In the genomic region with DNA sequence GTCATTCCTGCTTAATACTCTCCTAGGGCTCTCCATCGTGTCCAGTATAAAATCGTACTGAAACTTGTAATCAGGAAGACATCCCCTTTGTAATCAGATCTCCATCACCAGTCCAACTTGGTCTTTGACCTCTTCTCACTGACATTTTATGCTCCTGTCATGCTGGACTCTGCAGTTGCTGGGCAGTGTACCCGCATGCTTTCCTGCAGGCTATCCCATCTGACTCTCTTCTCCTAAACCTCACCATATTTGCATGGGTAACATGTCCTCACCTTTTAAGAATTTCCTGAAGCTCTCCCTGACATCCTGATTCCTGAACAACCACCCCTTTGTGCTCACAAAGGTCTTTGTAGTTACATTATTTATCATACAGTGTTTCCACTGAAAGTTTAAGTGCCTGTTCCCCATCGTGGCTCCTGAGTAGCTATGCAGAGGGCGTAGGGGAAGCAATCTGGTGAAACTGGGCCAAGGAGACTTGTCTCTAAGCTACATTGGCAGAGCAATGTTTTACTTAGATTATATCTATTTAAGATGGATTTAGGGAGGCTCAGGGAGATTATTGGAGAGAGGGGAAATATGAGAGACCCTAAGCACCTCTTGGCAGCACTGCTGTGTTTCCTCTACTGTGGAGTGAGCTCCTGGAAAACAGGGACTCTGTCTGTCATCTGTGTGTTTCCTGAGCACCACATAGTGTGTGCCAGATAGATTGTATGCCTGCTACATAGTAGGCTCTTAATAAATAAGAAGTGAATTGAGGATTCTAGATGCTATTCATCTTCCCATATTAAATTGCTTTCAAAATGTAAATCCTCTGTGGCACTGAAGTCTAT, we compare ENCODE assay signal across 25 cellular contexts.
A peak's percentile ranks its signal among the peaks of the same experiment; 100 is the strongest.
DNase-seq lines count a peak whose midpoint lies in the region; ATAC-seq and TF ChIP-seq lines count a peak whose summit lies in the region.
"Had no signal": no experiment of that assay in that cellular context is flagged by ENCODE, and none has a peak within 500 bp of the region (broad histone marks: within the 10 kb centered on the region; RNA-seq: fewer than 3 reads in every experiment).

No MANE protein-coding gene starts in this region.

- TF ChIP-seq CTCF in WERI-Rb-1 (IDR thresholded peaks at IDR 0.05; ENCODE audit: low read depth, low read length) = no peak
- TF ChIP-seq CTCF in retinal pigment epithelial cell (conservative IDR thresholded peaks at IDR 0.05; ENCODE audit: low read depth, low read length) = no peak
- no peak for TF ChIP-seq CTCF in progenitor cell of endocrine pancreas (IDR thresholded peaks at IDR 0.05; ENCODE audit: unreplicated experiment)

- H3K4me1 Mint-ChIP-seq in progenitor cell of endocrine pancreas (ENCODE audit: low read depth) = no peaks in the 10 kb centered on the region

- H3K4me3 Mint-ChIP-seq in progenitor cell of endocrine pancreas (ENCODE audit: low read depth) = no peak overlapping the region
- H3K4me3 Mint-ChIP-seq: activated T-cell treated with anti-CD3 and anti-CD28 coated beads, Interleukin-2, amount 50 U/mL, for 24 hours had no signal

- intact Hi-C loops in right cardiac atrium (cut with DNase I) = no loop called here

- H3K36me3 ChIP-seq in WERI-Rb-1 = no peaks in the 10 kb centered on the region
- H3K36me3 ChIP-seq: gastrocnemius medialis, Peyer's patch had no signal

- H3K27me3 Mint-ChIP-seq in progenitor cell of endocrine pancreas = no peaks in the 10 kb centered on the region

- no peaks in the 10 kb centered on the region for H3K36me3 Mint-ChIP-seq in progenitor cell of endocrine pancreas (ENCODE audit: insufficient read depth)

- H3K27me3 ChIP-seq in WERI-Rb-1 (ENCODE audit: insufficient read depth, low read depth, severe bottlenecking) (no peaks in the 10 kb centered on the region), right cardiac atrium (ENCODE audit: control insufficient read depth, insufficient read depth) (no peaks in the 10 kb centered on the region)
- H3K27me3 ChIP-seq: body of pancreas, gastrocnemius medialis, Peyer's patch had no signal

- ATAC-seq in right cardiac atrium = peak; percentile 40 to 48
- ATAC-seq: body of pancreas, esophagus mucosa, gastrocnemius medialis, HCT116 had no signal

- no peaks in the 10 kb centered on the region for H3K9me3 Mint-ChIP-seq in progenitor cell of endocrine pancreas (ENCODE audit: low read depth)
- H3K9me3 Mint-ChIP-seq: activated T-cell treated with anti-CD3 and anti-CD28 coated beads, Interleukin-2, amount 50 U/mL, for 24 hours had no signal

- no peak overlapping the region for H3K4me3 ChIP-seq in WERI-Rb-1 (ENCODE audit: low read depth, low read length)
- H3K4me3 ChIP-seq in right cardiac atrium (ENCODE audit: low read length) = no peak overlapping the region
- H3K4me3 ChIP-seq in retinal pigment epithelial cell (ENCODE audit: low read length) = no peak overlapping the region
- H3K4me3 ChIP-seq: body of pancreas, gastrocnemius medialis, Peyer's patch had no signal

- H3K27ac ChIP-seq in WERI-Rb-1 (peak overlapping the region; percentile 20), right cardiac atrium (ENCODE audit: low read length) (no peak overlapping the region)
- H3K27ac ChIP-seq: body of pancreas, Peyer's patch had no signal

- H3K9me3 ChIP-seq in WERI-Rb-1 (ENCODE audit: severe bottlenecking) (no peaks in the 10 kb centered on the region), right cardiac atrium (ENCODE audit: control insufficient read depth, low read length) (no peaks in the 10 kb centered on the region)
- H3K9me3 ChIP-seq: body of pancreas, gastrocnemius medialis, Peyer's patch, SK-N-SH had no signal

- WGBS in right cardiac atrium = 39% methylated on average over 5 of the region's 5 CpGs

- no peak overlapping the region for H3K27ac Mint-ChIP-seq in progenitor cell of endocrine pancreas
- H3K27ac Mint-ChIP-seq: activated T-cell treated with anti-CD3 and anti-CD28 coated beads, Interleukin-2, amount 50 U/mL, for 24 hours had no signal

- DNase-seq in NCI-H524 treated with DMSO at 0.1 percent for 48 hours (lab: John Stamatoyannopoulos, UW) (peak; percentile 74), WERI-Rb-1 (peak; percentile 47), right cardiac atrium (no peak), retinal pigment epithelial cell (ENCODE audit: low read depth) (peak; percentile 4), NCI-H1092 treated with DMSO at 0.1 percent for 48 hours (lab: John Stamatoyannopoulos, UW) (no peak), progenitor cell of endocrine pancreas (ENCODE audit: low spot score, unreplicated experiment) (no peak), NCI-H510A treated with DMSO at 0.1 percent for 48 hours (lab: John Stamatoyannopoulos, UW) (no peak)
- DNase-seq: activated CD4-positive, alpha-beta T cell treated with anti-CD3 and anti-CD28 coated beads for 48 hours; activated naive CD4-positive, alpha-beta T cell; activated T-cell treated with anti-CD3 and anti-CD28 coated beads, Interleukin-2, amount 50 U/mL, for 24 hours; body of pancreas; effector memory CD4-positive, alpha-beta T cell; gastrocnemius medialis; kidney; NCI-H1092; NCI-H1930; NCI-H345; Peyer's patch; retina; SK-N-SH; stimulated activated CD4-positive, alpha-beta T cell treated with anti-CD3 and anti-CD28 coated beads, Interleukin-4, amount 100 ng/mL, for 1 hour; stimulated activated naive CD4-positive, alpha-beta T cell; T-helper 2 cell had no signal

- peaks cover 8% of the 10 kb centered on the region for H3K4me1 ChIP-seq in right cardiac atrium (ENCODE audit: control insufficient read depth, insufficient read depth, low read length)
- H3K4me1 ChIP-seq: body of pancreas, Peyer's patch had no signal

Comparison
In these comparisons a context has a peak if more than half of its experiments do, and no peak if none do; other contexts are left out.
1. DNase-seq: peak in NCI-H524 treated with DMSO at 0.1 percent for 48 hours (single experiment), WERI-Rb-1 (single experiment) and retinal pigment epithelial cell (single experiment); none in right cardiac atrium (0 of 3), NCI-H1092 treated with DMSO at 0.1 percent for 48 hours (single experiment), progenitor cell of endocrine pancreas (single experiment) and NCI-H510A treated with DMSO at 0.1 percent for 48 hours (single experiment).